Comparison of ENCODE assay signal across 8 cellular contexts in genomic region chr10:104121485-104122272, GRCh38. TPM values are rescaled to one million over a fixed set of nuclear protein-coding genes. Genes with fewer than 3 reads are reported as not detected.
A peak's percentile ranks its signal among the peaks of the same experiment; 100 is the strongest.
DNase-seq lines count a peak whose midpoint lies in the region; ATAC-seq, FAIRE-seq and TF ChIP-seq lines count a peak whose summit lies in the region.

SFR1 (plus strand) TSS chr10:104122171; CDS start chr10:104122184, 13 bp downstream.

- peak within 1 kb of the TSS; percentile 89 for H3K4me3 ChIP-seq in BLaER1
- peak within 1 kb of the TSS; percentile 86 for H3K4me3 ChIP-seq in choroid plexus epithelial cell (ENCODE audit: low read depth, low read length)
- peak within 1 kb of the TSS; percentile 94 for H3K4me3 ChIP-seq in kidney epithelial cell (ENCODE audit: low read depth, low read length)

- CTCF ChIA-PET in activated CD4-positive, alpha-beta T cell treated with anti-CD3 and anti-CD28 coated beads for 36 hours (lab: Charles Lee): interaction anchor here (0.6 to 2.7 kb wide), 40 partner anchors 8 to 425 kb away, joined by 3 to 19 read pairs (median 3); partner anchors contain the start of gene ITPRIP

- peaks cover 26% of the 10 kb centered on the region for H3K4me1 ChIP-seq in BLaER1

- ATAC-seq in HG03457 (IDR thresholded peaks at IDR 0.05; ENCODE audit: unreplicated experiment): peak; percentile 86
- ATAC-seq in activated CD4-positive, alpha-beta T cell treated with anti-CD3 and anti-CD28 coated beads for 36 hours: peak; percentile 93

- H3K27ac Mint-ChIP-seq in activated CD4-positive, alpha-beta T cell treated with anti-CD3 and anti-CD28 coated beads for 36 hours: peak within 1 kb of the TSS; percentile 97

- peak within 1 kb of the TSS; percentile 91 for H3K4me3 Mint-ChIP-seq in activated CD4-positive, alpha-beta T cell treated with anti-CD3 and anti-CD28 coated beads for 36 hours

- TF ChIP-seq CTCF in choroid plexus epithelial cell (conservative IDR thresholded peaks at IDR 0.05; ENCODE audit: low read depth, low read length) (peak; percentile 63), kidney epithelial cell (IDR thresholded peaks at IDR 0.05; ENCODE audit: insufficient read depth, low read length, poor library complexity, severe bottlenecking) (peak; percentile 51)

- no peaks in the 10 kb centered on the region for H4K20me1 ChIP-seq in BLaER1

- peak; percentile 98 for FAIRE-seq in GM19239 (lab: Jason Lieb, UNC)

- DNase-seq in GM19239 (ENCODE audit: insufficient read length, low spot score) (peak; percentile 62), NCI-H524 (lab: John Stamatoyannopoulos, UW) (peak; percentile 82 to 91), choroid plexus epithelial cell (ENCODE audit: low read depth) (peak; percentile 99), kidney epithelial cell (ENCODE audit: low read depth) (peak; percentile 85)
- peak; percentile 99 for DNase-seq in activated CD4-positive, alpha-beta T cell treated with anti-CD3 and anti-CD28 coated beads for 36 hours
- peak; percentile 97 to 98 for DNase-seq in stimulated activated CD4-positive, alpha-beta T cell treated with anti-CD3 and anti-CD28 coated beads, Interleukin-15, amount 100 ng/mL, for 48 hours (ENCODE audit: low read depth in 2 of 2)

- peak within 1 kb of the TSS; percentile 93 for H3K27ac ChIP-seq in BLaER1

- intact Hi-C loops in activated CD4-positive, alpha-beta T cell treated with anti-CD3 and anti-CD28 coated beads for 36 hours (cut with DNase I, micrococcal nuclease): loop anchor here (1.0 to 5.0 kb wide), 19 partner anchors 29 to 1479 kb away; partner anchors contain the start of genes CFAP58 (in 2 of the 2), ITPRIP (in 2 of the 2), SLK (in 2 of the 2) and STN1 (in 2 of the 2)

- POLR2A ChIA-PET in activated CD4-positive, alpha-beta T cell treated with anti-CD3 and anti-CD28 coated beads for 36 hours (lab: Charles Lee): interaction anchor here (0.6 to 2.7 kb wide), 13 partner anchors 11 to 427 kb away, joined by 3 to 10 read pairs (median 4); partner anchors contain the start of genes CFAP58, GSTO1 and SLK

- H3K9me3 Mint-ChIP-seq in activated CD4-positive, alpha-beta T cell treated with anti-CD3 and anti-CD28 coated beads for 36 hours (ENCODE audit: low read depth): no peaks in the 10 kb centered on the region

- no peaks in the 10 kb centered on the region for H3K27me3 ChIP-seq in BLaER1
- H3K27me3 ChIP-seq in kidney epithelial cell (ENCODE audit: control insufficient read depth, insufficient read depth, low read length): no peaks in the 10 kb centered on the region

- H3K9ac ChIP-seq in BLaER1: peak within 1 kb of the TSS; percentile 90

- peaks cover 13% of the 10 kb centered on the region for H3K36me3 ChIP-seq in BLaER1
- no peaks in the 10 kb centered on the region for H3K36me3 ChIP-seq in kidney epithelial cell (ENCODE audit: control insufficient read depth, insufficient read depth, low read length)

- H3K4me2 ChIP-seq in BLaER1: peak within 1 kb of the TSS; percentile 88

- peaks cover 15% of the 10 kb centered on the region for H3K36me3 Mint-ChIP-seq in activated CD4-positive, alpha-beta T cell treated with anti-CD3 and anti-CD28 coated beads for 36 hours (ENCODE audit: low read depth)

- H3K9me3 ChIP-seq in BLaER1: no peaks in the 10 kb centered on the region

- no peaks in the 10 kb centered on the region for H3K27me3 Mint-ChIP-seq in activated CD4-positive, alpha-beta T cell treated with anti-CD3 and anti-CD28 coated beads for 36 hours

- H3K4me1 Mint-ChIP-seq in activated CD4-positive, alpha-beta T cell treated with anti-CD3 and anti-CD28 coated beads for 36 hours: peaks cover 47% of the 10 kb centered on the region

RNA-seq across cellular contexts. Expression of gene SFR1, which starts in this region (rescaled TPM):
- 10 to 100 TPM; 17.2 to 20.5 TPM for total RNA-seq in activated CD4-positive, alpha-beta T cell treated with anti-CD3 and anti-CD28 coated beads for 36 hours
- total RNA-seq in kidney epithelial cell: 11.0 and 12.8 TPM in 2 replicates

Comparison
In these comparisons a context has a peak if more than half of its experiments do, and no peak if none do; other contexts are left out.
1. Peak in every context shown above with its lines: DNase-seq, ATAC-seq, H3K4me3 ChIP-seq and H3K27ac ChIP-seq.